32 cellular contexts compared by ENCODE assay signal in genomic region chr3:127550758-127551157, GRCh38.
"Had no signal": no experiment of that assay in that cellular context is flagged by ENCODE, and none has a peak within 500 bp of the region (broad histone marks: within the 10 kb centered on the region; RNA-seq: fewer than 3 reads in every experiment).

No MANE protein-coding gene starts in this region.

- H3K27ac ChIP-seq: brain microvascular endothelial cell, esophagus muscularis mucosa, foreskin keratinocyte, gastrocnemius medialis had no signal

- H3K9me3 ChIP-seq: esophagus muscularis mucosa, gastrocnemius medialis had no signal

- H3K4me3 ChIP-seq: esophagus muscularis mucosa, gastrocnemius medialis had no signal

- H3K4me1 ChIP-seq: foreskin keratinocyte had no signal

- H3K27me3 ChIP-seq: brain microvascular endothelial cell, esophagus muscularis mucosa, gastrocnemius medialis had no signal

- FAIRE-seq: astrocyte, bronchial epithelial cell, colon had no signal

- H3K4me3 Mint-ChIP-seq: activated CD4-positive, alpha-beta memory T cell treated with anti-CD3 and anti-CD28 coated beads, Interleukin-2, amount 10 ng/mL, durations not matched to agents 7 days and 5 days; activated CD4-positive, alpha-beta T cell treated with anti-CD3 and anti-CD28 coated beads, Interleukin-2, amount 10 ng/mL, durations not matched to agents 7 days and 5 days; activated naive CD8-positive, alpha-beta T cell; activated T-cell treated with anti-CD3 and anti-CD28 coated beads, Interleukin-2, amount 50 U/mL, for 24 hours; activated T-cell treated with anti-CD3 and anti-CD28 coated beads, Interleukin-2, amount 50 U/mL, for 72 hours; central memory CD8-positive, alpha-beta T cell; effector memory CD8-positive, alpha-beta T cell; T-helper 17 cell; T-helper 2 cell treated with Interferon-gamma antibody and Interleukin-4, amounts not matched to agents 5 μg/mL and 100 μg/mL, for 36 hours; WTC11 had no signal

- DNase-seq: activated CD4-positive, alpha-beta memory T cell treated with anti-CD3 and anti-CD28 coated beads, Interleukin-2, amount 10 ng/mL, durations not matched to agents 7 days and 5 days; activated CD4-positive, alpha-beta T cell treated with anti-CD3 and anti-CD28 coated beads for 1 hour; activated CD4-positive, alpha-beta T cell treated with anti-CD3 and anti-CD28 coated beads for 4 hours; activated CD4-positive, alpha-beta T cell treated with anti-CD3 and anti-CD28 coated beads, Interleukin-2, amount 10 ng/mL, durations not matched to agents 7 days and 5 days; activated CD4-positive, alpha-beta T cell treated with anti-CD3 and anti-CD28 coated beads, Interleukin-2, amount 50 U/mL, for 4 hours; activated CD8-positive, alpha-beta memory T cell treated with anti-CD3 and anti-CD28 coated beads, Interleukin-2, amount 50 U/mL, for 48 hours; activated effector memory CD4-positive, alpha-beta T cell treated with Interleukin-2 at 50 U/mL for 16 hours; activated gamma-delta T cell treated with Interleukin-2 at 50 U/mL for 16 hours; activated naive CD4-positive, alpha-beta T cell treated with anti-CD3 and anti-CD28 coated beads, Interleukin-2, amount 50 U/mL, for 16 hours; activated naive CD4-positive, alpha-beta T cell treated with Interleukin-2 at 50 U/mL for 16 hours; activated T-cell treated with anti-CD3 and anti-CD28 coated beads for 4 hours; activated T-cell treated with anti-CD3 and anti-CD28 coated beads, Interleukin-2, amount 50 U/mL, for 24 hours; activated T-cell treated with anti-CD3 and anti-CD28 coated beads, Interleukin-2, amount 50 U/mL, for 72 hours; amniotic stem cell; brain microvascular endothelial cell; cortex of kidney; dermis blood vessel endothelial cell; effector CD4-positive, alpha-beta T cell; effector memory CD8-positive, alpha-beta T cell; erythroblast; foreskin keratinocyte; gastrocnemius medialis; T-helper 1 cell; T-helper 17 cell had no signal

- H3K9me3 Mint-ChIP-seq: activated CD4-positive, alpha-beta memory T cell treated with anti-CD3 and anti-CD28 coated beads, Interleukin-2, amount 10 ng/mL, durations not matched to agents 7 days and 5 days; activated CD4-positive, alpha-beta T cell treated with anti-CD3 and anti-CD28 coated beads, Interleukin-2, amount 10 ng/mL, durations not matched to agents 7 days and 5 days; activated T-cell treated with anti-CD3 and anti-CD28 coated beads, Interleukin-2, amount 50 U/mL, for 24 hours; activated T-cell treated with anti-CD3 and anti-CD28 coated beads, Interleukin-2, amount 50 U/mL, for 72 hours; central memory CD8-positive, alpha-beta T cell; effector memory CD8-positive, alpha-beta T cell; T-helper 2 cell treated with Interferon-gamma antibody and Interleukin-4, amounts not matched to agents 5 μg/mL and 100 μg/mL, for 36 hours; WTC11 had no signal

- ATAC-seq: activated T-cell treated with anti-CD3 and anti-CD28 coated beads, Interleukin-2, amount 50 U/mL, for 72 hours; effector memory CD8-positive, alpha-beta T cell; foreskin keratinocyte; gastrocnemius medialis; T-helper 17 cell; WTC11 had no signal

- H3K36me3 ChIP-seq: brain microvascular endothelial cell, gastrocnemius medialis had no signal

- H3K36me3 Mint-ChIP-seq: activated naive CD8-positive, alpha-beta T cell; WTC11 had no signal

- H3K27ac Mint-ChIP-seq: activated CD4-positive, alpha-beta memory T cell treated with anti-CD3 and anti-CD28 coated beads, Interleukin-2, amount 10 ng/mL, durations not matched to agents 7 days and 5 days; activated CD4-positive, alpha-beta T cell treated with anti-CD3 and anti-CD28 coated beads, Interleukin-2, amount 10 ng/mL, durations not matched to agents 7 days and 5 days; activated naive CD8-positive, alpha-beta T cell; activated T-cell treated with anti-CD3 and anti-CD28 coated beads, Interleukin-2, amount 50 U/mL, for 24 hours; activated T-cell treated with anti-CD3 and anti-CD28 coated beads, Interleukin-2, amount 50 U/mL, for 72 hours; effector memory CD8-positive, alpha-beta T cell; T-helper 17 cell; T-helper 2 cell treated with Interferon-gamma antibody and Interleukin-4, amounts not matched to agents 5 μg/mL and 100 μg/mL, for 36 hours; WTC11 had no signal
